Comparison of ENCODE assay signal across 17 cellular contexts in genomic region chr20:35710884-35711587, GRCh38. TPM values are rescaled to one million over a fixed set of nuclear protein-coding genes. Genes with fewer than 3 reads are reported as not detected.
DNase-seq lines count a peak whose midpoint lies in the region; ATAC-seq and TF ChIP-seq lines count a peak whose summit lies in the region.
"Had no signal": no experiment of that assay in that cellular context is flagged by ENCODE, and none has a peak within 500 bp of the region (broad histone marks: within the 10 kb centered on the region; RNA-seq: fewer than 3 reads in every experiment).

No MANE protein-coding gene starts in this region.

- no TSS peak for BruUV-seq in Caco-2 (replicated peaks; lab: Mats Ljungman, UMichigan)

- H3K9me3 ChIP-seq in CD4-positive, alpha-beta T cell (ENCODE audit: control insufficient read depth, low read length), result no peaks in the 10 kb centered on the region
- no peaks in the 10 kb centered on the region for H3K9me3 ChIP-seq in Caco-2
- no peaks in the 10 kb centered on the region for H3K9me3 ChIP-seq in right atrium auricular region
- H3K9me3 ChIP-seq: BLaER1 treated with 17β-estradiol and CSF1 and Interleukin-3, amounts not matched to agents 10 nM and 100 nM; heart left ventricle had no signal

- no peak for DNase-seq in CD4-positive, alpha-beta T cell
- DNase-seq in Caco-2 (no peak), memory B cell (ENCODE audit: low spot score in 2 of 2) (no peak), MV-4-11 (lab: John Stamatoyannopoulos, UW) (no peak), right atrium auricular region (ENCODE audit: low spot score) (no peak)
- no peak for DNase-seq in activated CD8-positive, alpha-beta T cell treated with anti-CD3 and anti-CD28 coated beads, Interleukin-2, amount 10 ng/mL, durations not matched to agents 7 days and 5 days
- DNase-seq: activated B cell treated with CpG ODN at 0.5 μM for 24 hours; heart left ventricle; NCI-H2081 treated with DMSO at 0.1 percent for 48 hours; NCI-H524 treated with DMSO at 0.1 percent for 48 hours; stimulated activated CD4-positive, alpha-beta T cell treated with anti-CD3 and anti-CD28 coated beads, Interleukin-4, amount 100 ng/mL, for 1 hour; stimulated activated CD8-positive, alpha-beta memory T cell treated with anti-CD3 and anti-CD28 coated beads, Interleukin-4, amount 100 ng/mL, for 48 hours; trophoblast cell had no signal

- H3K27ac Mint-ChIP-seq in CD4-positive, alpha-beta T cell, result peak overlapping the region; percentile 47
- H3K27ac Mint-ChIP-seq in Caco-2 (ENCODE audit: unreplicated experiment) (peak overlapping the region; percentile 2), memory B cell (peak overlapping the region; percentile 64)
- peak overlapping the region; percentile 81 for H3K27ac Mint-ChIP-seq in activated CD8-positive, alpha-beta T cell treated with anti-CD3 and anti-CD28 coated beads, Interleukin-2, amount 10 ng/mL, durations not matched to agents 7 days and 5 days
- H3K27ac Mint-ChIP-seq: activated B cell treated with CpG ODN at 0.5 μM for 24 hours had no signal

- no peak for ATAC-seq in CD4-positive, alpha-beta T cell (ENCODE audit: poor library complexity)
- no peak for ATAC-seq in activated CD8-positive, alpha-beta T cell treated with anti-CD3 and anti-CD28 coated beads, Interleukin-2, amount 10 ng/mL, durations not matched to agents 7 days and 5 days
- ATAC-seq in memory B cell (ENCODE audit: low read depth) (no peak), HG02798 (IDR thresholded peaks at IDR 0.05; ENCODE audit: poor library complexity, unreplicated experiment) (no peak), HG02588 (IDR thresholded peaks at IDR 0.05; ENCODE audit: unreplicated experiment) (no peak)
- ATAC-seq: heart left ventricle had no signal

- H3K4me3 ChIP-seq in Caco-2 (ENCODE audit: low read depth, low read length) (no peak overlapping the region), right atrium auricular region (no peak overlapping the region)
- H3K4me3 ChIP-seq: BLaER1 treated with 17β-estradiol and CSF1 and Interleukin-3, amounts not matched to agents 10 nM and 100 nM; heart left ventricle had no signal

- H3K4me1 ChIP-seq in Caco-2 (no peaks in the 10 kb centered on the region), right atrium auricular region (peaks cover 0 to 30% of the 10 kb centered on the region in 2 donors)

- CTCF ChIA-PET in CD4-positive, alpha-beta T cell (lab: Charles Lee), result interaction anchor here (2.2 kb wide), 1 partner anchor 12 kb away, joined by 8 read pairs; the partner anchor contains the start of genes NFS1 and ROMO1
- CTCF ChIA-PET in Caco-2 (lab: Charles Lee), result interaction anchor here (0.8 kb wide), 1 partner anchor 9 kb away, joined by 3 read pairs; no protein-coding TSS in a partner anchor
- CTCF ChIA-PET in activated CD8-positive, alpha-beta T cell treated with anti-CD3 and anti-CD28 coated beads, Interleukin-2, amount 10 ng/mL, durations not matched to agents 7 days and 5 days (lab: Charles Lee), result interaction anchor here (0.6 to 1.6 kb wide), 8 partner anchors 9 to 236 kb away, joined by 3 to 6 read pairs (median 3); partner anchors contain the start of genes RBM39 and SPAG4

- peaks cover 69% of the 10 kb centered on the region for H3K4me1 Mint-ChIP-seq in CD4-positive, alpha-beta T cell (ENCODE audit: low read depth)
- H3K4me1 Mint-ChIP-seq in Caco-2 (ENCODE audit: low read depth, unreplicated experiment) (peaks cover 8% of the 10 kb centered on the region), memory B cell (peaks cover 9% of the 10 kb centered on the region)
- H3K4me1 Mint-ChIP-seq in activated CD8-positive, alpha-beta T cell treated with anti-CD3 and anti-CD28 coated beads, Interleukin-2, amount 10 ng/mL, durations not matched to agents 7 days and 5 days (ENCODE audit: low read depth), result peaks cover 46% of the 10 kb centered on the region

- no peaks in the 10 kb centered on the region for H3K27me3 Mint-ChIP-seq in CD4-positive, alpha-beta T cell
- H3K27me3 Mint-ChIP-seq in Caco-2 (ENCODE audit: insufficient read depth, unreplicated experiment) (no peaks in the 10 kb centered on the region), memory B cell (no peaks in the 10 kb centered on the region)
- no peaks in the 10 kb centered on the region for H3K27me3 Mint-ChIP-seq in activated CD8-positive, alpha-beta T cell treated with anti-CD3 and anti-CD28 coated beads, Interleukin-2, amount 10 ng/mL, durations not matched to agents 7 days and 5 days (ENCODE audit: low read depth)
- H3K27me3 Mint-ChIP-seq: activated B cell treated with CpG ODN at 0.5 μM for 24 hours had no signal

- POLR2A ChIA-PET in CD4-positive, alpha-beta T cell (lab: Charles Lee), result interaction anchor here (0.6 to 4.0 kb wide), 5 partner anchors 9 to 1602 kb away, joined by 3 to 27 read pairs (median 4); partner anchors contain the start of genes NFS1, PHF20, RBM39 and ROMO1
- POLR2A ChIA-PET in Caco-2 (lab: Charles Lee), result interaction anchor here (0.6 to 1.0 kb wide), 5 partner anchors 9 to 92 kb away, joined by 3 to 13 read pairs (median 3); partner anchors contain the start of genes NFS1, RBM39 and ROMO1
- POLR2A ChIA-PET in activated CD8-positive, alpha-beta T cell treated with anti-CD3 and anti-CD28 coated beads, Interleukin-2, amount 10 ng/mL, durations not matched to agents 7 days and 5 days (lab: Charles Lee), result interaction anchor here (0.6 to 2.0 kb wide), 4 partner anchors 9 to 269 kb away, joined by 3 to 9 read pairs (median 6); no protein-coding TSS in a partner anchor

- H3K27me3 ChIP-seq in CD4-positive, alpha-beta T cell (ENCODE audit: control insufficient read depth, insufficient read depth, low read length), result no peaks in the 10 kb centered on the region
- H3K27me3 ChIP-seq in Caco-2 (replicated peaks; ENCODE audit: control insufficient read depth, insufficient read depth, low read length) (no peaks in the 10 kb centered on the region), right atrium auricular region (no peaks in the 10 kb centered on the region)
- H3K27me3 ChIP-seq: BLaER1 treated with 17β-estradiol and CSF1 and Interleukin-3, amounts not matched to agents 10 nM and 100 nM; heart left ventricle; neutrophil had no signal

- H3K27ac ChIP-seq in CD4-positive, alpha-beta T cell (ENCODE audit: low read depth, low read length), result peak overlapping the region; percentile 21
- no peak overlapping the region for H3K27ac ChIP-seq in right atrium auricular region
- H3K27ac ChIP-seq: BLaER1 treated with 17β-estradiol and CSF1 and Interleukin-3, amounts not matched to agents 10 nM and 100 nM; heart left ventricle; neutrophil had no signal

- H3K36me3 Mint-ChIP-seq in CD4-positive, alpha-beta T cell (ENCODE audit: low read depth), result peaks cover 96% of the 10 kb centered on the region
- H3K36me3 Mint-ChIP-seq in Caco-2 (ENCODE audit: insufficient read depth, unreplicated experiment), result peaks cover 100% of the 10 kb centered on the region
- H3K36me3 Mint-ChIP-seq in activated CD8-positive, alpha-beta T cell treated with anti-CD3 and anti-CD28 coated beads, Interleukin-2, amount 10 ng/mL, durations not matched to agents 7 days and 5 days (ENCODE audit: low read depth), result peaks cover 67% of the 10 kb centered on the region
- peaks cover 17% of the 10 kb centered on the region for H3K36me3 Mint-ChIP-seq in memory B cell

- H3K4me3 Mint-ChIP-seq in CD4-positive, alpha-beta T cell, result peak overlapping the region; percentile 35
- H3K4me3 Mint-ChIP-seq in Caco-2 (ENCODE audit: unreplicated experiment), result no peak overlapping the region
- H3K4me3 Mint-ChIP-seq in activated CD8-positive, alpha-beta T cell treated with anti-CD3 and anti-CD28 coated beads, Interleukin-2, amount 10 ng/mL, durations not matched to agents 7 days and 5 days, result peak overlapping the region; percentile 53
- H3K4me3 Mint-ChIP-seq in memory B cell, result no peak overlapping the region
- H3K4me3 Mint-ChIP-seq: activated B cell treated with CpG ODN at 0.5 μM for 24 hours had no signal

- no peaks in the 10 kb centered on the region for H3K9me3 Mint-ChIP-seq in CD4-positive, alpha-beta T cell
- H3K9me3 Mint-ChIP-seq in Caco-2 (ENCODE audit: unreplicated experiment) (no peaks in the 10 kb centered on the region), memory B cell (no peaks in the 10 kb centered on the region)
- no peaks in the 10 kb centered on the region for H3K9me3 Mint-ChIP-seq in activated CD8-positive, alpha-beta T cell treated with anti-CD3 and anti-CD28 coated beads, Interleukin-2, amount 10 ng/mL, durations not matched to agents 7 days and 5 days (ENCODE audit: insufficient read depth)
- H3K9me3 Mint-ChIP-seq: activated B cell treated with CpG ODN at 0.5 μM for 24 hours had no signal

- H3K36me3 ChIP-seq in Caco-2 (ENCODE audit: control insufficient read depth, insufficient read depth, low read length), result peaks cover 13% of the 10 kb centered on the region
- peaks cover 97% of the 10 kb centered on the region for H3K36me3 ChIP-seq in right atrium auricular region

- no peak for TF ChIP-seq CTCF in CD4-positive, alpha-beta T cell (IDR thresholded peaks at IDR 0.05)
- TF ChIP-seq CTCF in Caco-2 (IDR thresholded peaks at IDR 0.05; ENCODE audit: insufficient read depth in 1 of 2, low read depth in 1 of 2, low read length in 1 of 2, severe bottlenecking in 1 of 2, unreplicated experiment in 1 of 2) (no peak), right atrium auricular region (IDR thresholded peaks at IDR 0.05) (no peak)

- intact Hi-C loops in CD4-positive, alpha-beta T cell (cut with DNase I, micrococcal nuclease), result no loop called here
- intact Hi-C loops in Caco-2 (cut with micrococcal nuclease; ENCODE audit: unreplicated experiment), result no loop called here

RNA-seq across cellular contexts. Expression of gene ROMO1, which starts 11.8 kb away (rescaled TPM):
- total RNA-seq in CD4-positive, alpha-beta T cell, result 10 to 100 TPM; 32.9 to 35.8 TPM
- 354 and 357 TPM in 2 replicates for total RNA-seq in Caco-2 (2022)
- 100 to 1,000 TPM; 134 to 143 TPM for total RNA-seq in activated CD8-positive, alpha-beta T cell treated with anti-CD3 and anti-CD28 coated beads, Interleukin-2, amount 10 ng/mL, durations not matched to agents 7 days and 5 days
- 100 to 1,000 TPM; 263 to 409 TPM for total RNA-seq in right atrium auricular region

RNA-seq across cellular contexts. Expression of gene NFS1, which starts 11.9 kb away (rescaled TPM):
- 10 to 100 TPM; 10.6 to 11.5 TPM for total RNA-seq in CD4-positive, alpha-beta T cell
- total RNA-seq in Caco-2 (2022) (69.8 and 77.1 TPM in 2 replicates), right atrium auricular region (10 to 100 TPM; 24.6 to 38.7 TPM)
- total RNA-seq in activated CD8-positive, alpha-beta T cell treated with anti-CD3 and anti-CD28 coated beads, Interleukin-2, amount 10 ng/mL, durations not matched to agents 7 days and 5 days, result 10 to 100 TPM; 32.7 to 34.7 TPM

RNA-seq across cellular contexts. Expression of gene RBM39, which starts 31.0 kb away (rescaled TPM):
- total RNA-seq in CD4-positive, alpha-beta T cell, result 1,000 to 10,000 TPM; 1,057 to 1,091 TPM
- total RNA-seq in Caco-2 (2022) (750 and 777 TPM in 2 replicates), right atrium auricular region (100 to 1,000 TPM; 106 to 112 TPM)
- 100 to 1,000 TPM; 333 to 358 TPM for total RNA-seq in activated CD8-positive, alpha-beta T cell treated with anti-CD3 and anti-CD28 coated beads, Interleukin-2, amount 10 ng/mL, durations not matched to agents 7 days and 5 days

RNA-seq across cellular contexts. Expression of gene CPNE1, which starts 46.3 kb away (rescaled TPM):
- total RNA-seq in CD4-positive, alpha-beta T cell, result 100 to 1,000 TPM; 146 to 153 TPM
- total RNA-seq in Caco-2 (2022) (815 and 833 TPM in 2 replicates), right atrium auricular region (10 to 100 TPM; 39.2 to 60.4 TPM)
- total RNA-seq in activated CD8-positive, alpha-beta T cell treated with anti-CD3 and anti-CD28 coated beads, Interleukin-2, amount 10 ng/mL, durations not matched to agents 7 days and 5 days, result 100 to 1,000 TPM; 271 to 272 TPM

RNA-seq across cellular contexts. Expression of gene RBM12, which starts 46.3 kb away (rescaled TPM):
- total RNA-seq in CD4-positive, alpha-beta T cell, result 10 to 100 TPM; 91.7 to 95.2 TPM
- 146 and 147 TPM in 2 replicates for total RNA-seq in Caco-2 (2022)
- total RNA-seq in activated CD8-positive, alpha-beta T cell treated with anti-CD3 and anti-CD28 coated beads, Interleukin-2, amount 10 ng/mL, durations not matched to agents 7 days and 5 days, result 100 to 1,000 TPM; 112 to 119 TPM
- 10 to 100 TPM; 18.4 to 20.9 TPM for total RNA-seq in right atrium auricular region

Comparison
In these comparisons a context has a peak if more than half of its experiments do, and no peak if none do; other contexts are left out.
1. H3K27ac Mint-ChIP-seq: peak in every context shown above with its lines; median percentile 81 in activated CD8-positive, alpha-beta T cell treated with anti-CD3 and anti-CD28 coated beads, Interleukin-2, amount 10 ng/mL, durations not matched to agents 7 days and 5 days; 64 in memory B cell; 47 in CD4-positive, alpha-beta T cell; 2 in Caco-2.
2. H3K4me3 Mint-ChIP-seq: peak in CD4-positive, alpha-beta T cell (single experiment) and activated CD8-positive, alpha-beta T cell treated with anti-CD3 and anti-CD28 coated beads, Interleukin-2, amount 10 ng/mL, durations not matched to agents 7 days and 5 days (single experiment); none in Caco-2 (single experiment) and memory B cell (single experiment).